21 cellular contexts compared by ENCODE assay signal in genomic region chr13:97286317-97287046, GRCh38.
"Had no signal": no experiment of that assay in that cellular context is flagged by ENCODE, and none has a peak within 500 bp of the region (broad histone marks: within the 10 kb centered on the region; RNA-seq: fewer than 3 reads in every experiment).

No MANE protein-coding gene starts in this region.

- H3K36me3 Mint-ChIP-seq: activated CD8-positive, alpha-beta memory T cell treated with anti-CD3 and anti-CD28 coated beads, Interleukin-2, amount 10 ng/mL, durations not matched to agents 7 days and 5 days had no signal

- ATAC-seq: activated CD4-positive, alpha-beta T cell treated with anti-CD3 and anti-CD28 coated beads for 36 hours; activated CD8-positive, alpha-beta memory T cell treated with anti-CD3 and anti-CD28 coated beads, Interleukin-2, amount 10 ng/mL, durations not matched to agents 7 days and 5 days; heart right ventricle; lower lobe of right lung; stimulated activated naive CD8-positive, alpha-beta T cell treated with anti-CD3 and anti-CD28 coated beads, Interleukin-15, Interleukin-2, amounts not matched to agents 100 U/mL and 50 U/mL, for 24 hours had no signal

- H3K36me3 ChIP-seq: ascending aorta, colonic mucosa, heart right ventricle, lower lobe of right lung had no signal

- H3K9me3 ChIP-seq: ascending aorta, colonic mucosa, heart right ventricle, lower lobe of right lung had no signal

- H3K27me3 ChIP-seq: ascending aorta, colonic mucosa, heart right ventricle had no signal

- H3K4me1 Mint-ChIP-seq: nephron progenitor cell had no signal

- H3K27me3 Mint-ChIP-seq: activated CD4-positive, alpha-beta memory T cell treated with anti-CD3 and anti-CD28 coated beads, Interleukin-2, amount 10 ng/mL, durations not matched to agents 7 days and 5 days; activated CD4-positive, alpha-beta T cell treated with anti-CD3 and anti-CD28 coated beads for 36 hours; activated CD8-positive, alpha-beta memory T cell treated with anti-CD3 and anti-CD28 coated beads, Interleukin-2, amount 10 ng/mL, durations not matched to agents 7 days and 5 days; activated naive CD4-positive, alpha-beta T cell treated with anti-CD3 and anti-CD28 coated beads, Interleukin-2, amount 50 U/mL, for 24 hours; central memory CD8-positive, alpha-beta T cell; type B pancreatic cell had no signal

- H3K9me3 Mint-ChIP-seq: activated CD4-positive, alpha-beta memory T cell treated with anti-CD3 and anti-CD28 coated beads, Interleukin-2, amount 10 ng/mL, durations not matched to agents 7 days and 5 days; activated naive CD4-positive, alpha-beta T cell treated with anti-CD3 and anti-CD28 coated beads, Interleukin-2, amount 50 U/mL, for 24 hours; central memory CD8-positive, alpha-beta T cell had no signal

- DNase-seq: activated CD4-positive, alpha-beta memory T cell treated with anti-CD3 and anti-CD28 coated beads, Interleukin-2, amount 10 ng/mL, durations not matched to agents 7 days and 5 days; activated CD4-positive, alpha-beta T cell treated with anti-CD3 and anti-CD28 coated beads for 36 hours; activated CD8-positive, alpha-beta memory T cell treated with anti-CD3 and anti-CD28 coated beads, Interleukin-2, amount 10 ng/mL, durations not matched to agents 7 days and 5 days; activated effector memory CD4-positive, alpha-beta T cell treated with anti-CD3 and anti-CD28 coated beads, Interleukin-2, amount 50 U/mL, for 16 hours; colonic mucosa; heart right ventricle; lower lobe of right lung; nephron progenitor cell; nucleus accumbens; posterior cingulate gyrus; retina; stimulated activated CD4-positive, alpha-beta T cell treated with anti-CD3 and anti-CD28 coated beads, Interleukin-12 subunit alpha, Interleukin-12 subunit beta, amount 100 ng/mL, for 4 hours; stimulated activated CD4-positive, alpha-beta T cell treated with anti-CD3 and anti-CD28 coated beads, Interleukin-1b, Interleukin-23, amount 100 ng/mL, for 48 hours; stimulated activated CD8-positive, alpha-beta memory T cell treated with anti-CD3 and anti-CD28 coated beads, Interleukin-4, amount 100 ng/mL, for 48 hours; stimulated activated naive CD8-positive, alpha-beta T cell treated with anti-CD3 and anti-CD28 coated beads, Interleukin-15, Interleukin-2, amounts not matched to agents 100 U/mL and 50 U/mL, for 24 hours; SW 1271; T-helper 2 cell had no signal

- H3K4me3 Mint-ChIP-seq: activated CD4-positive, alpha-beta memory T cell treated with anti-CD3 and anti-CD28 coated beads, Interleukin-2, amount 10 ng/mL, durations not matched to agents 7 days and 5 days; activated CD4-positive, alpha-beta T cell treated with anti-CD3 and anti-CD28 coated beads for 36 hours; activated CD8-positive, alpha-beta memory T cell treated with anti-CD3 and anti-CD28 coated beads, Interleukin-2, amount 10 ng/mL, durations not matched to agents 7 days and 5 days; activated naive CD4-positive, alpha-beta T cell treated with anti-CD3 and anti-CD28 coated beads, Interleukin-2, amount 50 U/mL, for 24 hours; central memory CD8-positive, alpha-beta T cell; nephron progenitor cell had no signal

- H3K27ac ChIP-seq: ascending aorta, colonic mucosa, heart right ventricle, lower lobe of right lung had no signal

- H3K27ac Mint-ChIP-seq: activated CD4-positive, alpha-beta memory T cell treated with anti-CD3 and anti-CD28 coated beads, Interleukin-2, amount 10 ng/mL, durations not matched to agents 7 days and 5 days; activated CD8-positive, alpha-beta memory T cell treated with anti-CD3 and anti-CD28 coated beads, Interleukin-2, amount 10 ng/mL, durations not matched to agents 7 days and 5 days; activated naive CD4-positive, alpha-beta T cell treated with anti-CD3 and anti-CD28 coated beads, Interleukin-2, amount 50 U/mL, for 24 hours; nephron progenitor cell; type B pancreatic cell had no signal

- H3K4me3 ChIP-seq: ascending aorta, colonic mucosa, heart right ventricle, lower lobe of right lung had no signal
